ENCODE assay signal across 1 cellular context in genomic region chr3:119604878-119605277, GRCh38.
TF ChIP-seq lines count a peak whose summit lies in the region.

No MANE protein-coding gene starts in this region.

TF ChIP-seq in HepG2, 621 proteins besides CTCF, POLR2A, EP300 and RAD21:
- TF ChIP-seq, protein P1, sequence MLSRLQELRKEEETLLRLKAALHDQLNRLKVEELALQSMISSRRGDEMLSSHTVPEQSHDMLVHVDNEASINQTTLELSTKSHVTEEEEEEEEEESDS (CRISPR knock-in tag; IDR thresholded peaks at IDR 0.05; ENCODE audit: borderline replicate concordance), result no peak
